1 cellular context compared by ENCODE assay signal in genomic region chr14:103528512-103529382, GRCh38.
TF ChIP-seq lines count a peak whose summit lies in the region.

Gene TRMT61A (plus strand): TSS chr14:103529196. CDS start chr14:103529979, 783 bp downstream.

TF ChIP-seq in A549, 52 proteins besides CTCF, POLR2A, EP300 and RAD21 (continued from another document):
- TF ChIP-seq ZSCAN20 (CRISPR knock-in tag; IDR thresholded peaks at IDR 0.05) (no peak), BHLHE40 (IDR thresholded peaks at IDR 0.05; ENCODE audit: low read depth, low read length) (peak; percentile 85), CEBPB (IDR thresholded peaks at IDR 0.05) (no peak)
TF ChIP-seq in A549: peak in this region for 5.
